13 cellular contexts compared by ENCODE assay signal in the genomic region with DNA sequence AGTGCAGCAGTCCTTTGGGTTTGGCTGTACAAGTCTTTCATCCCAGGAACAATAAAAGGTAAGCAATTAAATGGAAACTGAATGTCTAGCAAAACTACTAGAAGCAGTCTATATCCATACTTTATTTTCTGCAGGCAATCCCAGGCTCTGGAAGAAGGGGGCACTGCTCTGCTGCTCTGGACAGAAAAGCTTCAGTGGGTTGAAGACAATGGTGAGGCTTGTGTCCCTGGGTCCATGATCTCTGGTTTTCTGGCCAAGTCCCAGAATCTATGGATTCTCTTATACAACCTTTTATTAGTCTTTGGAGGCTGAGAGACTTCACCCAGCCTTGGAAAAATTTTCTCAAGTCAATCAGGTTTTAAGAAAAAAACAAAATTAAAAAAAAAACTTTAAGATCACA. TPM values are rescaled to one million over a fixed set of nuclear protein-coding genes. Genes with fewer than 3 reads are reported as not detected.
A peak's percentile ranks its signal among the peaks of the same experiment; 100 is the strongest.
DNase-seq lines count a peak whose midpoint lies in the region; ATAC-seq and TF ChIP-seq lines count a peak whose summit lies in the region.
"Had no signal": no experiment of that assay in that cellular context is flagged by ENCODE, and none has a peak within 500 bp of the region (broad histone marks: within the 10 kb centered on the region; RNA-seq: fewer than 3 reads in every experiment).

No MANE protein-coding gene starts in this region.

- no peaks in the 10 kb centered on the region for H3K27me3 Mint-ChIP-seq in MCF 10A (ENCODE audit: insufficient read depth, unreplicated experiment)
- H3K27me3 Mint-ChIP-seq: activated naive CD8-positive, alpha-beta T cell treated with anti-CD3 and anti-CD28 coated beads, Interleukin-2, amount 50 U/mL, for 24 hours had no signal

- no peaks in the 10 kb centered on the region for H3K9me3 Mint-ChIP-seq in MCF 10A (ENCODE audit: unreplicated experiment)
- H3K9me3 Mint-ChIP-seq: activated naive CD8-positive, alpha-beta T cell treated with anti-CD3 and anti-CD28 coated beads, Interleukin-2, amount 50 U/mL, for 24 hours had no signal

- POLR2A ChIA-PET in MCF 10A (lab: Yijun Ruan, JAX), result interaction anchor here (0.7 kb wide), 1 partner anchor 35 kb away, joined by 7 read pairs; the partner anchor contains the start of gene SCAP

- H3K9me3 ChIP-seq in psoas muscle, result no peaks in the 10 kb centered on the region
- H3K9me3 ChIP-seq: heart left ventricle had no signal

- H3K36me3 ChIP-seq in psoas muscle (ENCODE audit: insufficient read depth in 1 of 2, low read depth in 1 of 2), result peaks cover 3 to 46% of the 10 kb centered on the region in 2 donors

- ATAC-seq in GM18909 (IDR thresholded peaks at IDR 0.05; ENCODE audit: poor library complexity, unreplicated experiment), result no peak
- no peak for ATAC-seq in psoas muscle
- no peak for ATAC-seq in HG03520 (IDR thresholded peaks at IDR 0.05; ENCODE audit: unreplicated experiment)
- ATAC-seq: activated naive CD8-positive, alpha-beta T cell treated with anti-CD3 and anti-CD28 coated beads, Interleukin-2, amount 50 U/mL, for 24 hours; heart left ventricle had no signal

- BruUV-seq in MCF 10A (replicated peaks; lab: Mats Ljungman, UMichigan), result no TSS peak

- no peak overlapping the region for H3K27ac Mint-ChIP-seq in MCF 10A (ENCODE audit: low read depth, unreplicated experiment)
- H3K27ac Mint-ChIP-seq: activated naive CD8-positive, alpha-beta T cell treated with anti-CD3 and anti-CD28 coated beads, Interleukin-2, amount 50 U/mL, for 24 hours had no signal

- peaks cover 28% of the 10 kb centered on the region for H3K4me1 ChIP-seq in psoas muscle

- H3K27me3 ChIP-seq in psoas muscle (ENCODE audit: insufficient read depth in 3 of 3, low read length in 2 of 3), result no peaks in the 10 kb centered on the region
- H3K27me3 ChIP-seq: heart left ventricle had no signal

- H3K4me1 Mint-ChIP-seq in MCF 10A (ENCODE audit: insufficient read depth, unreplicated experiment), result peaks cover 21% of the 10 kb centered on the region

- intact Hi-C loops in MCF 10A (cut with micrococcal nuclease), result loop anchor here (5.0 kb wide), 1 partner anchor 37 kb away; the partner anchor contains the start of gene SCAP
- intact Hi-C loops in psoas muscle (cut with DNase I), result no loop called here

- H3K36me3 Mint-ChIP-seq in MCF 10A (ENCODE audit: insufficient read depth, unreplicated experiment), result peaks cover 53% of the 10 kb centered on the region

- H3K27ac ChIP-seq in 22Rv1 (no peak overlapping the region), psoas muscle (no peak overlapping the region)
- H3K27ac ChIP-seq: C4-2B, heart left ventricle had no signal

- no peak overlapping the region for H3K4me3 Mint-ChIP-seq in MCF 10A (ENCODE audit: unreplicated experiment)
- H3K4me3 Mint-ChIP-seq: activated naive CD8-positive, alpha-beta T cell treated with anti-CD3 and anti-CD28 coated beads, Interleukin-2, amount 50 U/mL, for 24 hours had no signal

- TF ChIP-seq CTCF in 22Rv1 (IDR thresholded peaks at IDR 0.05) (peak; percentile 40), GM13977 (IDR thresholded peaks at IDR 0.05; ENCODE audit: extremely low read depth, insufficient read depth, missing control alignments) (peak; percentile 34), MCF 10A (IDR thresholded peaks at IDR 0.05; ENCODE audit: unreplicated experiment) (no peak), psoas muscle (IDR thresholded peaks at IDR 0.05) (no peak)

- no peak for DNase-seq in GM13977 (ENCODE audit: low spot score)
- DNase-seq in MCF 10A (ENCODE audit: unreplicated experiment), result peak; percentile 30
- DNase-seq in iPS-NIHi7 (ENCODE audit: extremely low spot score), result peak; percentile 53
- DNase-seq in activated CD4-positive, alpha-beta T cell treated with anti-CD3 and anti-CD28 coated beads for 48 hours, result no peak
- DNase-seq in psoas muscle, result no peak
- DNase-seq: activated CD4-positive, alpha-beta T cell treated with anti-CD3 and anti-CD28 coated beads, Interleukin-2, amount 50 U/mL, for 4 hours; activated naive CD8-positive, alpha-beta T cell treated with anti-CD3 and anti-CD28 coated beads, Interleukin-2, amount 50 U/mL, for 24 hours; heart left ventricle; NCI-H1105 had no signal

- CTCF ChIA-PET in MCF 10A (lab: Yijun Ruan, JAX), result interaction anchor here (1.5 to 2.4 kb wide), 2 partner anchors 20 to 36 kb away, joined by 8 to 15 read pairs; partner anchors contain the start of gene SCAP

- in situ Hi-C loops in GM13977 (cut with MboI; ENCODE audit: low pct_unique_long_range_greater_than_20kb, low sequenced_read_pairs, unreplicated experiment), result no loop called here

- H3K4me3 ChIP-seq in psoas muscle, result no peak overlapping the region
- H3K4me3 ChIP-seq: heart left ventricle had no signal

RNA-seq across cellular contexts. Expression of gene SCAP, which starts 35.6 kb away (rescaled TPM):
- total RNA-seq in MCF 10A (2022) (84.3 and 87.8 TPM in 2 replicates), psoas muscle (10 to 100 TPM; 34.7 to 47.5 (median 40.7) TPM)
- polyA plus RNA-seq in psoas muscle, result 10 to 100 TPM; 18.9 to 29.8 (median 20.7) TPM

RNA-seq across cellular contexts. Expression of gene PTPN23, which starts 59.3 kb away (rescaled TPM):
- total RNA-seq in MCF 10A (2022), result 44.5 and 46.9 TPM in 2 replicates
- 10 to 100 TPM; 26.8 to 47.5 (median 35.2) TPM for total RNA-seq in psoas muscle
- polyA plus RNA-seq in psoas muscle, result 10 to 100 TPM; 14.3 to 33.0 (median 15.9) TPM

Comparison
In these comparisons a context has a peak if more than half of its experiments do, and no peak if none do; other contexts are left out.
1. CTCF ChIP-seq: peak in 22Rv1 (single experiment) and GM13977 (single experiment); none in MCF 10A (single experiment) and psoas muscle (single experiment).
2. DNase-seq: peak in MCF 10A (single experiment) and iPS-NIHi7 (single experiment); none in GM13977 (single experiment), activated CD4-positive, alpha-beta T cell treated with anti-CD3 and anti-CD28 coated beads for 48 hours (single experiment) and psoas muscle (0 of 2).